8 cellular contexts compared by ENCODE assay signal in the genomic region with DNA sequence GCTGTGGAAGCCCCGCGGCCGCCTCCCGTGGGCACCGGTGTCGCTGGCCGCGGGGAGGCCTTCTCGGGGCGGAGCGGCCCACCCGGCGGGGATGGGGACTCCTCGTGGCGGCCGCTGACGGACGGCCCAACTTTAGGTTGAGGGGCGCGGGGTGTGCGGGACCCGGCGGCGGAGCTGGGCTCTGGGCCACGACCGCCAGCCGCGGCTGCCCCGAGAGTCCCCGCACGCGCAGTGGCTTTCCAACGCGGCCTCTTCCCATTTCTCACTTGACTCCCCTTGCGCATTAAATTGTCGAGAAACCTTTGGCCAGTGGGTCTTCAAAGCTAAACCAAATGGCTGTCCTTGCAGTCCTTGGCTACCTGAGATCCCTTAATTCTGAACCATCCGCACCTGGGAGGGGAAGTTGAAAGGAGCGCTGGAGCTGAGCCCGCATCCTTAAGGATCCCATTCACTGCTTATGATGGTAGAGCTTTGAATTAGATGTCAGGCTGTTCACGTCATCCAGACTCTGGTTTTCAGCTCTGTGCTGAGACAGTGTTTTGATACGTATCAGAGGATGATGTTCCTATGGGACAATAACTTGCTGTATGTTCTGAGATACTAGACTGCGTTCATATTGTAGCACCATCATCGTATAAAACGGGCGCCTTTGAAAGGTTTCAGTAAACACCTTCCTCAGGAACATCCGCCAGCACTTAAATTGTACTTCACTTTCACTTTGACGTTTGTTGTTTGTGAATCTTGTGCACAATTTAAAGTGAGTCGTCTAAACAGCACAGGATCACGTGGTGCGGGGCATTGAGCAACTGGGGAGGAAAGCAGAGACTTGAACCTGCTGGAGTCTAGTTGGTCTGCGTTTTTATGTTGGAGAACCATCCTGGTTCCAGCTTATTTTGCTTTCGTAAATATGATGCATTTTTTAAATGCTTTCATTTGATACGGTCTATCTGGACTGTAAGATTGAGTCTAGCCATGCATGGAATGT. TPM values are rescaled to one million over a fixed set of nuclear protein-coding genes. Genes with fewer than 3 reads are reported as not detected.
A peak's percentile ranks its signal among the peaks of the same experiment; 100 is the strongest.
DNase-seq lines count a peak whose midpoint lies in the region; ATAC-seq, FAIRE-seq and TF ChIP-seq lines count a peak whose summit lies in the region.

No MANE protein-coding gene starts in this region.

- H3K9me3 ChIP-seq in SJSA1 (replicated peaks) (no peaks in the 10 kb centered on the region), pancreas (no peaks in the 10 kb centered on the region)

- peak overlapping the region; percentile 89 for H3K27ac Mint-ChIP-seq in activated naive CD8-positive, alpha-beta T cell treated with anti-CD3 and anti-CD28 coated beads for 36 hours
- peak overlapping the region; percentile 89 for H3K27ac Mint-ChIP-seq in type B pancreatic cell

- TF ChIP-seq CTCF in pancreas (IDR thresholded peaks at IDR 0.05): no peak
- TF ChIP-seq CTCF in type B pancreatic cell (conservative IDR thresholded peaks at IDR 0.05): no peak

- H3K4me1 ChIP-seq in SJSA1 (replicated peaks) (peaks cover 57% of the 10 kb centered on the region), pancreas (peaks cover 0 to 16% (median 0%) of the 10 kb centered on the region in 3 donors)

- WGBS in pancreas, 2 donors: 7 to 18% methylated on average over 45 to 53 of the region's 53 CpGs

- intact Hi-C loops in Right ventricle myocardium superior (cut with DNase I): no loop called here
- intact Hi-C loops in pancreas (cut with DNase I): no loop called here

- H3K9me3 Mint-ChIP-seq in activated naive CD8-positive, alpha-beta T cell treated with anti-CD3 and anti-CD28 coated beads for 36 hours: no peaks in the 10 kb centered on the region
- no peaks in the 10 kb centered on the region for H3K9me3 Mint-ChIP-seq in type B pancreatic cell

- H3K36me3 Mint-ChIP-seq in activated naive CD8-positive, alpha-beta T cell treated with anti-CD3 and anti-CD28 coated beads for 36 hours: peaks cover 4% of the 10 kb centered on the region
- no peaks in the 10 kb centered on the region for H3K36me3 Mint-ChIP-seq in type B pancreatic cell

- H3K27ac ChIP-seq in SJSA1 (peak overlapping the region; percentile 92), pancreas (peak overlapping the region in 3 of 4 donors; percentile 58 to 88 (median 84))

- H3K27me3 Mint-ChIP-seq in activated naive CD8-positive, alpha-beta T cell treated with anti-CD3 and anti-CD28 coated beads for 36 hours: no peaks in the 10 kb centered on the region
- peaks cover 13% of the 10 kb centered on the region for H3K27me3 Mint-ChIP-seq in type B pancreatic cell

- no peak for FAIRE-seq in pancreas (lab: Jason Lieb, UNC)

- peaks cover 42% of the 10 kb centered on the region for H3K4me1 Mint-ChIP-seq in activated naive CD8-positive, alpha-beta T cell treated with anti-CD3 and anti-CD28 coated beads for 36 hours
- H3K4me1 Mint-ChIP-seq in type B pancreatic cell (ENCODE audit: unreplicated experiment): peaks cover 27% of the 10 kb centered on the region

- H3K27me3 ChIP-seq in SJSA1 (replicated peaks) (no peaks in the 10 kb centered on the region), pancreas (no peaks in the 10 kb centered on the region)

- H3K4me3 ChIP-seq in SJSA1 (peak overlapping the region; percentile 64), pancreas (peak overlapping the region; percentile 44 to 74 (median 50))

- H3K36me3 ChIP-seq in SJSA1: no peaks in the 10 kb centered on the region
- H3K36me3 ChIP-seq in pancreas: no peaks in the 10 kb centered on the region

- ATAC-seq in HG03097 (IDR thresholded peaks at IDR 0.05; ENCODE audit: low FRiP score, unreplicated experiment) (peak; percentile 30), Right ventricle myocardium superior (ENCODE audit: poor library complexity) (peak; percentile 44), pancreas (peak in 3 of 4 donors; percentile 27 to 42 (median 33))

- peak overlapping the region; percentile 91 for H3K4me3 Mint-ChIP-seq in activated naive CD8-positive, alpha-beta T cell treated with anti-CD3 and anti-CD28 coated beads for 36 hours
- peak overlapping the region; percentile 94 for H3K4me3 Mint-ChIP-seq in type B pancreatic cell

- DNase-seq in NOMO-1 treated with DMSO at 0.1 percent for 48 hours (lab: John Stamatoyannopoulos, UW; ENCODE audit: unreplicated experiment): peak; percentile 22
- DNase-seq in NOMO-1 treated with dmso at 0.1 percent for 144 hours (lab: John Stamatoyannopoulos, UW; ENCODE audit: unreplicated experiment): no peak
- DNase-seq in SJSA1 (ENCODE audit: low read depth in 1 of 2, low spot score in 2 of 2): peak; percentile 70 to 79
- DNase-seq in activated naive CD8-positive, alpha-beta T cell treated with anti-CD3 and anti-CD28 coated beads for 36 hours: peak; percentile 61
- peak; percentile 87 for DNase-seq in Right ventricle myocardium superior
- DNase-seq in pancreas: peak in 5 of 6 donors; percentile 15 to 72 (median 60)
- DNase-seq in type B pancreatic cell (ENCODE audit: extremely low spot score, unreplicated experiment): no peak

RNA-seq across cellular contexts. Expression of a gene that starts 0.9 kb away (rescaled TPM):
- total RNA-seq in SJSA1 (2014; rRNA removed; shearing (Covaris generic)): 34.2 and 36.9 TPM in 2 replicates
- 10 to 100 TPM; 15.8 to 18.7 TPM for total RNA-seq in activated naive CD8-positive, alpha-beta T cell treated with anti-CD3 and anti-CD28 coated beads for 36 hours
- total RNA-seq in Right ventricle myocardium superior: 25.6 TPM
- total RNA-seq in pancreas: 10 to 100 TPM in 2 of 6 donors, 1 to 10 TPM in 4; 4.6 to 18.3 (median 7.8) TPM
- 1 to 10 TPM; 4.5 to 6.3 TPM for polyA plus RNA-seq in pancreas
- 12.1 and 14.7 TPM in 2 replicates for total RNA-seq in type B pancreatic cell (ENCODE audit: low replicate concordance)

RNA-seq across cellular contexts. Expression of a gene that starts 41.8 kb away (rescaled TPM):
- not detected in 2 replicates for total RNA-seq in SJSA1 (2014; rRNA removed; shearing (Covaris generic))
- not detected for total RNA-seq in activated naive CD8-positive, alpha-beta T cell treated with anti-CD3 and anti-CD28 coated beads for 36 hours
- 0.67 TPM for total RNA-seq in Right ventricle myocardium superior
- total RNA-seq in pancreas: under 1 TPM in 1 of 6 donors, not detected in 5; 0.03 TPM
- under 1 TPM; 0.04 to 0.05 TPM for polyA plus RNA-seq in pancreas
- total RNA-seq in type B pancreatic cell (ENCODE audit: low replicate concordance): not detected in 2 replicates

Comparison
In these comparisons a context has a peak if more than half of its experiments do, and no peak if none do; other contexts are left out.
1. DNase-seq: peak in NOMO-1 treated with DMSO at 0.1 percent for 48 hours (single experiment), SJSA1 (2 of 2), activated naive CD8-positive, alpha-beta T cell treated with anti-CD3 and anti-CD28 coated beads for 36 hours (single experiment), Right ventricle myocardium superior (single experiment) and pancreas (5 of 6); none in NOMO-1 treated with dmso at 0.1 percent for 144 hours (single experiment) and type B pancreatic cell (single experiment).
2. Peak in every context shown above with its lines, with median percentiles within 50 percentile points of each other: ATAC-seq.